Comparison of ENCODE assay signal across 24 cellular contexts in the genomic region with DNA sequence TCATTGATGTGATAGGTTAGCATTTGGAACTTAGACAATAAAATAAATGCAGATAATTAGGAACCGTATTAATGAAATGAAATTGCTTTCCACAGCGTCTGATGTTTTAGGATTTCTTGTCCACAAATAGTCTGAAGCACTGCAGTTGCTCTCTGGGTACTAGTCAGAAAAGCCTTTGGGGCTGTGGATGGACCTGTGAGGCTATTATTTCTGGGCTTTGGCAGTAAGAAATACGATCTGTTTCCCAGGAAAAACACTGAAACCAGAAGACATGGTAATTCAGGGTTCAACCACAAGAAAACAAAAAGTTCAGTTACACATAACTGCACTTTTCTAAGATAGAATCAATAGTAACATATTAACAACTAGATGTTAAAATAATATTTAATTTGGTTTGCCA.
"Had no signal": no experiment of that assay in that cellular context is flagged by ENCODE, and none has a peak within 500 bp of the region (broad histone marks: within the 10 kb centered on the region; RNA-seq: fewer than 3 reads in every experiment).

No MANE protein-coding gene starts in this region.

- H3K9me3 ChIP-seq: body of pancreas, Peyer's patch had no signal

- H3K4me3 ChIP-seq: body of pancreas, Peyer's patch had no signal

- H3K27me3 Mint-ChIP-seq: activated naive CD4-positive, alpha-beta T cell treated with anti-CD3 and anti-CD28 coated beads, Interleukin-2, amount 50 U/mL, for 24 hours had no signal

- H3K4me3 Mint-ChIP-seq: activated CD8-positive, alpha-beta T cell treated with anti-CD3 and anti-CD28 coated beads, Interleukin-2, amount 10 ng/mL, durations not matched to agents 7 days and 5 days; activated naive CD4-positive, alpha-beta T cell treated with anti-CD3 and anti-CD28 coated beads, Interleukin-2, amount 50 U/mL, for 24 hours; activated T-helper 1 cell treated with anti-CD3 and anti-CD28 coated beads, Interleukin-12 subunit alpha, Interleukin-12 subunit beta, Interleukin-2, Interleukin-4 antibody, amounts not matched to agents 30 ng/mL and 10 ng/mL and 1 ng/mL, durations not matched to agents 14 hours and 24 hours and 36 hours; T-helper 1 cell treated with Interleukin-12 subunit alpha and Interleukin-12 subunit beta and Interleukin-4 antibody, amounts not matched to agents 30 μg/mL and 1 μg/mL, for 36 hours; WTC11 had no signal

- FAIRE-seq: bronchial epithelial cell had no signal

- H3K4me1 ChIP-seq: body of pancreas, Peyer's patch had no signal

- DNase-seq: activated CD4-positive, alpha-beta T cell treated with anti-CD3 and anti-CD28 coated beads for 48 hours; activated CD4-positive, alpha-beta T cell treated with anti-CD3 and anti-CD28 coated beads, Interleukin-2, amount 50 U/mL, for 4 hours; activated CD4-positive, CD25-positive, alpha-beta regulatory T cell treated with anti-CD3 and anti-CD28 coated beads, Interleukin-2, amount 50 U/mL, for 72 hours; activated CD8-positive, alpha-beta memory T cell treated with anti-CD3 and anti-CD28 coated beads, Interleukin-2, amount 50 U/mL, for 48 hours; activated CD8-positive, alpha-beta T cell treated with anti-CD3 and anti-CD28 coated beads, Interleukin-2, amount 10 ng/mL, durations not matched to agents 7 days and 5 days; activated effector memory CD4-positive, alpha-beta T cell treated with Interleukin-2 at 50 U/mL for 16 hours; activated naive CD4-positive, alpha-beta T cell; activated T-cell treated with anti-CD3 and anti-CD28 coated beads, Interleukin-2, amount 50 U/mL, for 1 hour; aorta; body of pancreas; Kasumi-1; KBM-7; NCI-H1105 treated with DMSO at 0.1 percent for 48 hours; NCI-H1436 treated with DMSO at 0.1 percent for 48 hours; NCI-H187 treated with DMSO at 0.1 percent for 48 hours; NCI-H2081 treated with DMSO at 0.1 percent for 48 hours; NCI-H510A treated with DMSO at 0.1 percent for 48 hours; Peyer's patch; SHP77 had no signal

- H3K4me1 Mint-ChIP-seq: activated naive CD4-positive, alpha-beta T cell treated with anti-CD3 and anti-CD28 coated beads, Interleukin-2, amount 50 U/mL, for 24 hours had no signal

- H3K9me3 Mint-ChIP-seq: activated T-helper 1 cell treated with anti-CD3 and anti-CD28 coated beads, Interleukin-12 subunit alpha, Interleukin-12 subunit beta, Interleukin-2, Interleukin-4 antibody, amounts not matched to agents 30 ng/mL and 10 ng/mL and 1 ng/mL, durations not matched to agents 14 hours and 24 hours and 36 hours; T-helper 1 cell treated with Interleukin-12 subunit alpha and Interleukin-12 subunit beta and Interleukin-4 antibody, amounts not matched to agents 30 μg/mL and 1 μg/mL, for 36 hours; WTC11 had no signal

- H3K27ac ChIP-seq: body of pancreas, Peyer's patch had no signal

- H3K27me3 ChIP-seq: body of pancreas, Peyer's patch had no signal

- H3K36me3 Mint-ChIP-seq: activated naive CD4-positive, alpha-beta T cell treated with anti-CD3 and anti-CD28 coated beads, Interleukin-2, amount 50 U/mL, for 24 hours; WTC11 had no signal

- H3K36me3 ChIP-seq: Peyer's patch had no signal

- H3K27ac Mint-ChIP-seq: activated CD8-positive, alpha-beta T cell treated with anti-CD3 and anti-CD28 coated beads, Interleukin-2, amount 10 ng/mL, durations not matched to agents 7 days and 5 days; activated naive CD4-positive, alpha-beta T cell treated with anti-CD3 and anti-CD28 coated beads, Interleukin-2, amount 50 U/mL, for 24 hours; activated T-helper 1 cell treated with anti-CD3 and anti-CD28 coated beads, Interleukin-12 subunit alpha, Interleukin-12 subunit beta, Interleukin-2, Interleukin-4 antibody, amounts not matched to agents 30 ng/mL and 10 ng/mL and 1 ng/mL, durations not matched to agents 14 hours and 24 hours and 36 hours; T-helper 1 cell treated with Interleukin-12 subunit alpha and Interleukin-12 subunit beta and Interleukin-4 antibody, amounts not matched to agents 30 μg/mL and 1 μg/mL, for 36 hours; WTC11 had no signal
